In genomic region chr5:57531333-57531732, GRCh38 we compare ENCODE assay signal across 20 cellular contexts. TPM values are rescaled to one million over a fixed set of nuclear protein-coding genes. Genes with fewer than 3 reads are reported as not detected.
DNase-seq lines count a peak whose midpoint lies in the region; ATAC-seq, FAIRE-seq and TF ChIP-seq lines count a peak whose summit lies in the region.
"Had no signal": no experiment of that assay in that cellular context is flagged by ENCODE, and none has a peak within 500 bp of the region (broad histone marks: within the 10 kb centered on the region; RNA-seq: fewer than 3 reads in every experiment).

No MANE protein-coding gene starts in this region.

- H2AFZ ChIP-seq in astrocyte (ENCODE audit: low read depth, low read length), result no peak overlapping the region

- H3K4me1 ChIP-seq in astrocyte (ENCODE audit: insufficient read depth, low read length) (peaks cover 9% of the 10 kb centered on the region), BE2C (no peaks in the 10 kb centered on the region)
- H3K4me1 ChIP-seq: Peyer's patch had no signal

- no peak overlapping the region for H3K4me2 ChIP-seq in astrocyte (ENCODE audit: low read length)

- ATAC-seq in GM18867 (IDR thresholded peaks at IDR 0.05; ENCODE audit: unreplicated experiment), result peak; percentile 72
- peak; percentile 50 for ATAC-seq in GM21390 (IDR thresholded peaks at IDR 0.05; ENCODE audit: unreplicated experiment)
- ATAC-seq in HG03354 (IDR thresholded peaks at IDR 0.05; ENCODE audit: poor library complexity, severe bottlenecking, unreplicated experiment), result peak; percentile 54
- ATAC-seq: CD8-positive, alpha-beta T cell; T-helper 17 cell had no signal

- H3K27me3 ChIP-seq in astrocyte (ENCODE audit: insufficient read depth, low read length) (no peaks in the 10 kb centered on the region), BE2C (no peaks in the 10 kb centered on the region)
- H3K27me3 ChIP-seq: Peyer's patch had no signal

- H3K9me3 ChIP-seq in astrocyte (ENCODE audit: insufficient read depth, low read depth, low read length), result no peaks in the 10 kb centered on the region
- H3K9me3 ChIP-seq in BE2C, result no peaks in the 10 kb centered on the region
- H3K9me3 ChIP-seq: Peyer's patch had no signal

- no peak for TF ChIP-seq CTCF in astrocyte (IDR thresholded peaks at IDR 0.05; ENCODE audit: insufficient read depth, low read depth, low read length)
- no peak for TF ChIP-seq CTCF in BE2C (IDR thresholded peaks at IDR 0.05; ENCODE audit: low read depth, low read length)

- H3K79me2 ChIP-seq in astrocyte (ENCODE audit: insufficient read depth, low read length), result no peaks in the 10 kb centered on the region

- no peaks in the 10 kb centered on the region for H3K9me3 Mint-ChIP-seq in astrocyte (ENCODE audit: unreplicated experiment)
- H3K9me3 Mint-ChIP-seq: CD8-positive, alpha-beta T cell had no signal

- DNase-seq in astrocyte (ENCODE audit: low read depth) (no peak), BE2C (no peak), NCI-H524 (lab: John Stamatoyannopoulos, UW) (no peak), occipital lobe (lab: John Stamatoyannopoulos, UW) (no peak)
- DNase-seq in activated CD4-positive, alpha-beta T cell treated with anti-CD3 and anti-CD28 coated beads for 4 hours, result no peak
- DNase-seq: CD8-positive, alpha-beta T cell; HCEC 1CT; NCI-H1092 treated with DMSO at 0.1 percent for 48 hours; NCI-H1694 treated with DMSO at 0.1 percent for 48 hours; NCI-H446 treated with DMSO at 0.1 percent for 48 hours; NCI-H774; Peyer's patch; SHP77; T-helper 17 cell had no signal

- H3K9ac ChIP-seq in astrocyte (ENCODE audit: low read length), result no peak overlapping the region

- H3K4me3 ChIP-seq in astrocyte (ENCODE audit: insufficient read depth, low read depth, low read length) (no peak overlapping the region), BE2C (ENCODE audit: low read depth, low read length) (no peak overlapping the region)
- H3K4me3 ChIP-seq: Peyer's patch had no signal

- H3K27ac Mint-ChIP-seq in astrocyte (ENCODE audit: unreplicated experiment), result peak overlapping the region; percentile 15
- H3K27ac Mint-ChIP-seq: CD8-positive, alpha-beta T cell; T-helper 17 cell had no signal

- FAIRE-seq in astrocyte (lab: Jason Lieb, UNC), result no peak
- FAIRE-seq: D721Med, GM18507, HTR-8/SVneo had no signal

- H4K20me1 ChIP-seq in astrocyte (ENCODE audit: insufficient read depth, low read length), result no peaks in the 10 kb centered on the region

- no peak overlapping the region for H3K27ac ChIP-seq in astrocyte (ENCODE audit: low read depth, low read length)
- H3K27ac ChIP-seq: Peyer's patch had no signal

- H3K4me1 Mint-ChIP-seq in astrocyte (ENCODE audit: low read depth, unreplicated experiment), result peaks cover 13% of the 10 kb centered on the region
- H3K4me1 Mint-ChIP-seq: T-helper 17 cell had no signal

- H3K4me3 Mint-ChIP-seq in astrocyte (ENCODE audit: unreplicated experiment), result no peak overlapping the region
- H3K4me3 Mint-ChIP-seq: CD8-positive, alpha-beta T cell; T-helper 17 cell had no signal

- H3K36me3 Mint-ChIP-seq in astrocyte (ENCODE audit: low read depth, unreplicated experiment), result no peaks in the 10 kb centered on the region
- H3K36me3 Mint-ChIP-seq: CD8-positive, alpha-beta T cell had no signal

- H3K27me3 Mint-ChIP-seq in astrocyte (ENCODE audit: low read depth, unreplicated experiment), result no peaks in the 10 kb centered on the region

- H3K36me3 ChIP-seq in astrocyte (ENCODE audit: insufficient read depth, low read length) (no peaks in the 10 kb centered on the region), BE2C (no peaks in the 10 kb centered on the region)
- H3K36me3 ChIP-seq: Peyer's patch had no signal

RNA-seq across cellular contexts. Expression of gene ACTBL2, which starts 48.7 kb away (rescaled TPM):
- 11.6 and 11.8 TPM in 2 replicates for total RNA-seq in astrocyte
- 0.15 TPM for polyA plus RNA-seq in BE2C (2012; ENCODE audit: insufficient read depth, insufficient read length, low read depth)
- not detected for total RNA-seq in occipital lobe
- total RNA-seq: CD8-positive, alpha-beta T cell; Peyer's patch; T-helper 17 cell had no signal

Comparison
In these comparisons a context has a peak if more than half of its experiments do, and no peak if none do; other contexts are left out.
1. RNA of gene ACTBL2, which starts 48.7 kb away (total RNA-seq): 11.6 to 11.8 TPM in astrocyte; not detected in occipital lobe (single experiment); every median in the first group is over 10 times any median in the second.
2. Peak in every context shown above with its lines, with median percentiles within 50 percentile points of each other: ATAC-seq.